Comparison of ENCODE assay signal across 21 cellular contexts in genomic region chr15:75864213-75865059, GRCh38.
"Had no signal": no experiment of that assay in that cellular context is flagged by ENCODE, and none has a peak within 500 bp of the region (broad histone marks: within the 10 kb centered on the region; RNA-seq: fewer than 3 reads in every experiment).

No MANE protein-coding gene starts in this region.

- H3K4me3 ChIP-seq: right lobe of liver, suprapubic skin, upper lobe of left lung had no signal

- H3K27ac Mint-ChIP-seq: activated naive CD4-positive, alpha-beta T cell treated with anti-CD3 and anti-CD28 coated beads, Interleukin-2, amount 50 U/mL, for 24 hours; activated T-helper 2 cell treated with anti-CD3 and anti-CD28 coated beads, Interferon-gamma antibody, Interleukin-2, Interleukin-4, amounts not matched to agents 10 μg/mL and 5 μg/mL and 100 μg/mL, durations not matched to agents 14 hours and 24 hours and 36 hours; brain; progenitor cell of endocrine pancreas; T-cell had no signal

- H3K36me3 Mint-ChIP-seq: natural killer cell treated with Interleukin-12 subunit alpha and Interleukin-12 subunit beta and Interleukin-15 and Interleukin-18, amount 100 ng/mL, for 72 hours had no signal

- H3K4me1 ChIP-seq: right lobe of liver had no signal

- H3K27me3 ChIP-seq: right lobe of liver, suprapubic skin, upper lobe of left lung had no signal

- H3K4me1 Mint-ChIP-seq: brain had no signal

- H3K4me3 Mint-ChIP-seq: activated naive CD4-positive, alpha-beta T cell treated with anti-CD3 and anti-CD28 coated beads, Interleukin-2, amount 50 U/mL, for 24 hours; brain; central memory CD8-positive, alpha-beta T cell; natural killer cell treated with Interleukin-12 subunit alpha and Interleukin-12 subunit beta and Interleukin-15 and Interleukin-18, amount 100 ng/mL, for 72 hours; T-cell had no signal

- H3K36me3 ChIP-seq: right lobe of liver had no signal

- H3K27me3 Mint-ChIP-seq: activated naive CD4-positive, alpha-beta T cell treated with anti-CD3 and anti-CD28 coated beads, Interleukin-2, amount 50 U/mL, for 24 hours; brain; central memory CD8-positive, alpha-beta T cell; natural killer cell treated with Interleukin-12 subunit alpha and Interleukin-12 subunit beta and Interleukin-15 and Interleukin-18, amount 100 ng/mL, for 72 hours; progenitor cell of endocrine pancreas; T-cell had no signal

- ATAC-seq: natural killer cell treated with Interleukin-12 subunit alpha and Interleukin-12 subunit beta and Interleukin-15 and Interleukin-18, amount 100 ng/mL, for 72 hours; right lobe of liver; T-cell had no signal

- H3K27ac ChIP-seq: right lobe of liver, suprapubic skin, upper lobe of left lung, VCaP had no signal

- H3K9me3 Mint-ChIP-seq: activated naive CD4-positive, alpha-beta T cell treated with anti-CD3 and anti-CD28 coated beads, Interleukin-2, amount 50 U/mL, for 24 hours; activated T-helper 2 cell treated with anti-CD3 and anti-CD28 coated beads, Interferon-gamma antibody, Interleukin-2, Interleukin-4, amounts not matched to agents 10 μg/mL and 5 μg/mL and 100 μg/mL, durations not matched to agents 14 hours and 24 hours and 36 hours; brain; central memory CD8-positive, alpha-beta T cell; natural killer cell treated with Interleukin-12 subunit alpha and Interleukin-12 subunit beta and Interleukin-15 and Interleukin-18, amount 100 ng/mL, for 72 hours; T-cell had no signal

- H3K9me3 ChIP-seq: right lobe of liver, suprapubic skin, upper lobe of left lung had no signal

- DNase-seq: activated CD4-positive, alpha-beta T cell treated with anti-CD3 and anti-CD28 coated beads for 48 hours; activated CD8-positive, alpha-beta memory T cell treated with anti-CD3 and anti-CD28 coated beads for 24 hours; amygdala; cortex of kidney; effector CD8-positive, alpha-beta T cell; hypothalamus; occipital lobe; right lobe of liver; stimulated activated CD4-positive, alpha-beta T cell treated with anti-CD3 and anti-CD28 coated beads, Interleukin-2, amount 100 ng/mL, for 24 hours; stimulated activated naive CD4-positive, alpha-beta T cell; T-cell; T1000; upper lobe of left lung had no signal
